15 cellular contexts compared by ENCODE assay signal in genomic region chr3:32004111-32004790, GRCh38. TPM values are rescaled to one million over a fixed set of nuclear protein-coding genes. Genes with fewer than 3 reads are reported as not detected.
DNase-seq lines count a peak whose midpoint lies in the region; ATAC-seq, FAIRE-seq and TF ChIP-seq lines count a peak whose summit lies in the region.
"Had no signal": no experiment of that assay in that cellular context is flagged by ENCODE, and none has a peak within 500 bp of the region (broad histone marks: within the 10 kb centered on the region; RNA-seq: fewer than 3 reads in every experiment).

No MANE protein-coding gene starts in this region.

- no peak for FAIRE-seq in HepG2 (lab: Jason Lieb, UNC)
- FAIRE-seq: endometrium had no signal

- H3K9ac ChIP-seq in HepG2 (ENCODE audit: insufficient read depth, low read depth, low read length) = no peak overlapping the region

- intact Hi-C loops in HepG2 (cut with micrococcal nuclease; ENCODE audit: unreplicated experiment) = no loop called here
- intact Hi-C loops in right lobe of liver (cut with DNase I) = no loop called here
- intact Hi-C loops in left colon (cut with DNase I, micrococcal nuclease) = no loop called here

- no peak overlapping the region for H3K4me3 ChIP-seq in HepG2 (replicated peaks in 1 of 3; ENCODE audit: insufficient read depth in 1 of 3, low read depth in 2 of 3, low read length in 3 of 3)
- no peak overlapping the region for H3K4me3 ChIP-seq in right lobe of liver
- H3K4me3 ChIP-seq: heart right ventricle, lung, suprapubic skin had no signal

- H3K27me3 ChIP-seq in HepG2 (ENCODE audit: control insufficient read depth in 1 of 2, insufficient read depth in 2 of 2, low read length in 2 of 2) (no peaks in the 10 kb centered on the region), right lobe of liver (no peaks in the 10 kb centered on the region)
- H3K27me3 ChIP-seq: neutrophil, suprapubic skin had no signal

- H2AFZ ChIP-seq in HepG2 (ENCODE audit: low read length) = no peak overlapping the region

- H3K36me3 ChIP-seq in HepG2 (replicated peaks in 1 of 2; ENCODE audit: control insufficient read depth in 1 of 2, insufficient read depth in 2 of 2, low read length in 2 of 2) (no peaks in the 10 kb centered on the region), right lobe of liver (no peaks in the 10 kb centered on the region)
- H3K36me3 ChIP-seq: heart right ventricle, neutrophil, suprapubic skin had no signal

- peaks cover 20% of the 10 kb centered on the region for H3K4me1 ChIP-seq in HepG2 (ENCODE audit: insufficient read depth, low read length)
- no peaks in the 10 kb centered on the region for H3K4me1 ChIP-seq in right lobe of liver
- H3K4me1 ChIP-seq: heart right ventricle had no signal

- peak; percentile 72 for ATAC-seq in HepG2
- no peak for ATAC-seq in right lobe of liver
- ATAC-seq in left colon = peak; percentile 44
- no peak for ATAC-seq in HG03045 (IDR thresholded peaks at IDR 0.05; ENCODE audit: unreplicated experiment)
- ATAC-seq: activated CD8-positive, alpha-beta T cell treated with anti-CD3 and anti-CD28 coated beads, Interleukin-2, amount 10 ng/mL, durations not matched to agents 7 days and 5 days; heart right ventricle had no signal

- WGBS in HepG2 (ENCODE audit: low lambda C conversion rate) = 72% methylated on average over 5 of the region's 5 CpGs
- 68% methylated on average over 4 of the region's 5 CpGs for WGBS in right lobe of liver (ENCODE audit: insufficient coverage, low coverage, low lambda C conversion rate, missing lambda C conversion rate)

- TF ChIP-seq RAD21 in HepG2 (CRISPR knock-in tag; IDR thresholded peaks at IDR 0.05) = no peak

- H3K27ac ChIP-seq in HepG2 (ENCODE audit: extremely low read length, insufficient read depth, low read length) (no peak overlapping the region), right lobe of liver (no peak overlapping the region), VCaP (no peak overlapping the region; the same call in 1 of the 2 replicates)
- H3K27ac ChIP-seq: heart right ventricle, neutrophil, suprapubic skin had no signal

- H3K79me2 ChIP-seq in HepG2 (ENCODE audit: insufficient read depth, low read length) = no peaks in the 10 kb centered on the region

- no peaks in the 10 kb centered on the region for H4K20me1 ChIP-seq in HepG2 (ENCODE audit: insufficient read depth, low read length)

- in situ Hi-C loops in HepG2 (cut with HindIII; ENCODE audit: extremely low pct_ligation_motif_present, low pct_unique_long_range_greater_than_20kb) = no loop called here

- no TSS peak for BruUV-seq in HepG2 (replicated peaks; lab: Mats Ljungman, UMichigan)

- TF ChIP-seq POLR2A in HepG2 (IDR thresholded peaks at IDR 0.05; ENCODE audit: insufficient read depth in 1 of 2, low read depth in 2 of 2, low read length in 2 of 2) (no peak), right lobe of liver (IDR thresholded peaks at IDR 0.05) (no peak)

- DNase-seq in HepG2 (ENCODE audit: low spot score) (no peak), right lobe of liver (no peak), left colon (no peak), NAMALWA (ENCODE audit: low spot score) (no peak)
- no peak for DNase-seq in stimulated activated naive CD4-positive, alpha-beta T cell treated with Interleukin-2 at 50 U/mL for 16 hours (lab: John Stamatoyannopoulos, UW)
- no peak for DNase-seq in activated T-cell treated with anti-CD3 and anti-CD28 coated beads, Interleukin-2, amount 50 U/mL, for 48 hours
- DNase-seq: activated CD8-positive, alpha-beta T cell treated with anti-CD3 and anti-CD28 coated beads, Interleukin-2, amount 10 ng/mL, durations not matched to agents 7 days and 5 days; heart right ventricle; NCI-H510A had no signal

- TF ChIP-seq EP300 in HepG2 (IDR thresholded peaks at IDR 0.05; ENCODE audit: low read depth in 2 of 2, low read length in 2 of 2) (no peak), HepG2 (CRISPR knock-in tag; IDR thresholded peaks at IDR 0.05; ENCODE audit: borderline replicate concordance) (no peak)

- TF ChIP-seq CTCF in HepG2 (CRISPR knock-in tag; IDR thresholded peaks at IDR 0.05) = peak; percentile 16; the same call in 1 of the 2 replicates
- TF ChIP-seq CTCF in right lobe of liver (IDR thresholded peaks at IDR 0.05) = no peak
- peak; percentile 60 for TF ChIP-seq CTCF in VCaP (conservative IDR thresholded peaks at IDR 0.05)

- POLR2A ChIA-PET in HepG2 (lab: Yijun Ruan, JAX) = no interaction called here

- no peak overlapping the region for H3K4me2 ChIP-seq in HepG2 (ENCODE audit: low read depth, low read length)

- H3K9me3 ChIP-seq in HepG2 (ENCODE audit: low read length) (no peaks in the 10 kb centered on the region), right lobe of liver (no peaks in the 10 kb centered on the region)
- H3K9me3 ChIP-seq: heart right ventricle, neutrophil, suprapubic skin had no signal

- CTCF ChIA-PET in HepG2 (lab: Yijun Ruan, JAX; ENCODE audit: low intra/inter-chr PET ratio, low total read pairs) = no interaction called here

TF ChIP-seq in HepG2, 621 proteins besides CTCF, POLR2A, EP300 and RAD21 (continues in another document):
- TF ChIP-seq ZNF296 (CRISPR knock-in tag; conservative IDR thresholded peaks at IDR 0.05) (no peak), STAG1 (CRISPR knock-in tag; IDR thresholded peaks at IDR 0.05) (0 out of 2 replicates have a peak, but pooled peaks have one; percentile 6), SALL2 (CRISPR knock-in tag; IDR thresholded peaks at IDR 0.05) (no peak)
- TF ChIP-seq, protein P1, sequence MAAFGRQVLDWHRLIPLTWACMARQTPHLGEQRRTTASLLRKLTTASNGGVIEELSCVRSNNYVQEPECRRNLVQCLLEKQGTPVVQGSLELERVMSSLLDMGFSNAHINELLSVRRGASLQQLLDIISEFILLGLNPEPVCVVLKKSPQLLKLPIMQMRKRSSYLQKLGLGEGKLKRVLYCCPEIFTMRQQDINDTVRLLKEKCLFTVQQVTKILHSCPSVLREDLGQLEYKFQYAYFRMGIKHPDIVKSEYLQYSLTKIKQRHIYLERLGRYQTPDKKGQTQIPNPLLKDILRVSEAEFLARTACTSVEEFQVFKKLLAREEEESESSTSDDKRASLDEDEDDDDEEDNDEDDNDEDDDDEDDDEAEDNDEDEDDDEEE (CRISPR knock-in tag; IDR thresholded peaks at IDR 0.05) = no peak

RNA-seq across cellular contexts. Expression of gene ZNF860, which starts 22.7 kb away (rescaled TPM):
- 0.55 and 0.66 TPM in 2 replicates for total RNA-seq in HepG2 (2016; rRNA removed; fragmentation: Illumina TruSeq; extraction: Trizol)
- not detected in 2 replicates for total RNA-seq in HepG2 (2016; cell fraction: cytosol; rRNA removed; fragmentation: Illumina TruSeq; extraction: Trizol; ENCODE audit: low read depth)
- 0.54 TPM in 2 replicates for total RNA-seq in HepG2 (2016; cell fraction: insoluble cytoplasmic fraction; rRNA removed; fragmentation: Illumina TruSeq; extraction: Trizol)
- total RNA-seq in HepG2 (2016; cell fraction: membrane; rRNA removed; fragmentation: Illumina TruSeq; extraction: Trizol) = 0.28 and 0.53 TPM in 2 replicates
- 0.63 and 1.2 TPM in 2 replicates for total RNA-seq in HepG2 (2016; cell fraction: nucleus; rRNA removed; fragmentation: Illumina TruSeq; extraction: Trizol)
- 0.51 and 0.73 TPM in 2 replicates for polyA plus RNA-seq in HepG2 (2011; rRNA removed)
- 0.31 and 0.36 TPM in 2 replicates for polyA plus RNA-seq in HepG2 (2011; cell fraction: cytosol; rRNA removed)
- 0.37 and 0.59 TPM in 2 replicates for polyA plus RNA-seq in HepG2 (2011; cell fraction: nucleus; rRNA removed)
- 0.23 and 0.52 TPM in 2 replicates for polyA plus RNA-seq in HepG2 (2012)
- not detected in 2 replicates for polyA plus RNA-seq in HepG2 (2016; cell fraction: cytosol; fragmentation: Illumina TruSeq; extraction: Trizol; ENCODE audit: low read depth)
- 0.76 and 0.84 TPM in 2 replicates for polyA plus RNA-seq in HepG2 (2016; cell fraction: insoluble cytoplasmic fraction; fragmentation: Illumina TruSeq; extraction: Trizol; ENCODE audit: low read depth)
- polyA plus RNA-seq in HepG2 (2016; cell fraction: membrane; fragmentation: Illumina TruSeq; extraction: Trizol; ENCODE audit: low read depth) = 0.13 and 0.15 TPM in 2 replicates
- 0.71 and 1.2 TPM in 2 replicates for polyA plus RNA-seq in HepG2 (2016; cell fraction: nucleus; fragmentation: Illumina TruSeq; extraction: Trizol; ENCODE audit: insufficient read depth, low read depth)
- 2.4 and 7.7 TPM in 2 replicates for polyA minus RNA-seq in HepG2 (2011; rRNA and poly(A)+ RNA removed; ENCODE audit: low replicate concordance)
- polyA minus RNA-seq in HepG2 (2011; cell fraction: cytosol; rRNA and poly(A)+ RNA removed) = 0.53 TPM in 1 of 2 replicates, not detected in the other
- 2.4 and 3.1 TPM in 2 replicates for polyA minus RNA-seq in HepG2 (2011; cell fraction: nucleus; rRNA and poly(A)+ RNA removed)
- total RNA-seq in right lobe of liver = under 1 TPM in 5 of 6 experiments, not detected in 1; 0.06 to 0.39 (median 0.13) TPM
- under 1 TPM; 0.79 to 0.81 TPM for total RNA-seq in left colon
- total RNA-seq: activated CD8-positive, alpha-beta T cell treated with anti-CD3 and anti-CD28 coated beads, Interleukin-2, amount 10 ng/mL, durations not matched to agents 7 days and 5 days had no signal

RNA-seq across cellular contexts. Expression of gene OSBPL10, which starts 23.2 kb away (rescaled TPM):
- 10.3 and 10.4 TPM in 2 replicates for total RNA-seq in HepG2 (2016; rRNA removed; fragmentation: Illumina TruSeq; extraction: Trizol)
- total RNA-seq in HepG2 (2016; cell fraction: cytosol; rRNA removed; fragmentation: Illumina TruSeq; extraction: Trizol; ENCODE audit: low read depth) = 15.7 and 16.3 TPM in 2 replicates
- total RNA-seq in HepG2 (2016; cell fraction: insoluble cytoplasmic fraction; rRNA removed; fragmentation: Illumina TruSeq; extraction: Trizol) = 9.3 and 10.1 TPM in 2 replicates
- total RNA-seq in HepG2 (2016; cell fraction: membrane; rRNA removed; fragmentation: Illumina TruSeq; extraction: Trizol) = 10.0 and 10.5 TPM in 2 replicates
- 13.6 and 13.9 TPM in 2 replicates for total RNA-seq in HepG2 (2016; cell fraction: nucleus; rRNA removed; fragmentation: Illumina TruSeq; extraction: Trizol)
- polyA plus RNA-seq in HepG2 (2011; rRNA removed) = 19.5 and 28.6 TPM in 2 replicates
- polyA plus RNA-seq in HepG2 (2011; cell fraction: cytosol; rRNA removed) = 15.3 and 24.4 TPM in 2 replicates
- polyA plus RNA-seq in HepG2 (2011; cell fraction: nucleus; rRNA removed) = 25.7 and 37.4 TPM in 2 replicates
- 15.1 and 15.2 TPM in 2 replicates for polyA plus RNA-seq in HepG2 (2012)
- 3.0 and 3.8 TPM in 2 replicates for polyA plus RNA-seq in HepG2 (2016; cell fraction: cytosol; fragmentation: Illumina TruSeq; extraction: Trizol; ENCODE audit: low read depth)
- polyA plus RNA-seq in HepG2 (2016; cell fraction: insoluble cytoplasmic fraction; fragmentation: Illumina TruSeq; extraction: Trizol; ENCODE audit: low read depth) = 9.7 and 12.3 TPM in 2 replicates
- 5.5 and 5.6 TPM in 2 replicates for polyA plus RNA-seq in HepG2 (2016; cell fraction: membrane; fragmentation: Illumina TruSeq; extraction: Trizol; ENCODE audit: low read depth)
- polyA plus RNA-seq in HepG2 (2016; cell fraction: nucleus; fragmentation: Illumina TruSeq; extraction: Trizol; ENCODE audit: insufficient read depth, low read depth) = 8.8 and 10.8 TPM in 2 replicates
- 52.4 and 58.7 TPM in 2 replicates for polyA minus RNA-seq in HepG2 (2011; rRNA and poly(A)+ RNA removed; ENCODE audit: low replicate concordance)
- 23.8 and 35.0 TPM in 2 replicates for polyA minus RNA-seq in HepG2 (2011; cell fraction: cytosol; rRNA and poly(A)+ RNA removed)
- 44.6 and 59.5 TPM in 2 replicates for polyA minus RNA-seq in HepG2 (2011; cell fraction: nucleus; rRNA and poly(A)+ RNA removed)
- 10 to 100 TPM in 1 of 6 experiments, 1 to 10 TPM in 5; 2.2 to 13.0 (median 3.7) TPM for total RNA-seq in right lobe of liver
- total RNA-seq in left colon = 10 to 100 TPM; 16.2 to 19.6 TPM

Comparison
In these comparisons a context has a peak if more than half of its experiments do, and no peak if none do; other contexts are left out.
1. ATAC-seq: peak in HepG2 (single experiment) and left colon (single experiment); none in right lobe of liver (0 of 4) and HG03045 (single experiment).
2. CTCF ChIP-seq: peak in HepG2 (single experiment) and VCaP (single experiment); none in right lobe of liver (0 of 4).